7 cellular contexts compared by ENCODE assay signal in the genomic region with DNA sequence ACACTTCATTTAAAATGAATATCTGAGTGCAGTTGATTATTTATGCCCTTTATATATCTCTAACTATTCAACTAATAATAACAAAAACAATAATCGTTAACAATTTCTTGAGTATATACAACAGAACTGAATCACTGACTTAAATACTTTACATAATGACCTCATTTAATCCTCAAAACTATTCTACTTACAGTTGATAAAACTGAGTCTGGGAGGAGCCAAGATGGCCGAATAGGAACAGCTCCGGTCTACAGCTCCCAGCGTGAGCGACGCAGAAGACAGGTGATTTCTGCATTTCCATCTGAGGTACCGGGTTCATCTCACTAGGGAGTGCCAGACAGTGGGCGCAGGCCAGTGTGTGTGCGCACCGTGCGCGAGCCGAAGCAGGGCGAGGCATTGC.
A peak's percentile ranks its signal among the peaks of the same experiment; 100 is the strongest.
DNase-seq lines count a peak whose midpoint lies in the region; ATAC-seq, FAIRE-seq and TF ChIP-seq lines count a peak whose summit lies in the region.
"Not testable (repeated sequence)": the region's sequence is repeated elsewhere in the genome, so short reads cannot be mapped to it uniquely, and the experiment has no call there.

No MANE protein-coding gene starts in this region.

- not testable (repeated sequence) for H3K23me2 ChIP-seq in H1 (ENCODE audit: low read depth, low read length)

- not testable (repeated sequence) for TF ChIP-seq CTCF in HEK293 (tag by site-specific recombination; IDR thresholded peaks at IDR 0.05); RWPE2 (IDR thresholded peaks at IDR 0.05; ENCODE audit: poor library complexity, severe bottlenecking); H1 (IDR thresholded peaks at IDR 0.05; ENCODE audit: control extremely low read depth in 1 of 3, insufficient read depth in 1 of 3, low read depth in 1 of 3, low read length in 3 of 3)

- H4K8ac ChIP-seq in H1 (ENCODE audit: extremely low read depth, insufficient read depth, low read length): not testable (repeated sequence)

- not testable (repeated sequence) for H2AK5ac ChIP-seq in H1 (ENCODE audit: low read depth, low read length)

- H4K91ac ChIP-seq in H1 (replicated peaks; ENCODE audit: insufficient read length, low read length): not testable (repeated sequence)

- H3K79me2 ChIP-seq in H1 (ENCODE audit: control insufficient read depth in 1 of 2, insufficient read depth in 2 of 2, low read length in 2 of 2): not testable (repeated sequence)

- H3K9ac ChIP-seq in H1 (replicated peaks in 1 of 4; ENCODE audit: extremely low read depth in 1 of 4, low read depth in 3 of 4, low read length in 3 of 4); iPS-15b (ENCODE audit: low read depth, low read length): not testable (repeated sequence)

- H3K23ac ChIP-seq in H1 (ENCODE audit: insufficient read length): not testable (repeated sequence)

- H2BK5ac ChIP-seq in H1 (ENCODE audit: low read depth, low read length): not testable (repeated sequence)

- not testable (repeated sequence) for H2BK120ac ChIP-seq in H1 (replicated peaks; ENCODE audit: low read depth, low read length)

- 85 to 100% methylated on average over 1 to 6 of the region's 14 CpGs for WGBS in H1 (ENCODE audit: extremely low coverage in 1 of 2, insufficient coverage in 1 of 2, insufficient read length in 1 of 2, insufficient replicate concordance in 2 of 2, low coverage in 1 of 2, low lambda C conversion rate in 2 of 2, missing lambda C conversion rate in 1 of 2), 2 experiments

- not testable (repeated sequence) for TF ChIP-seq RAD21 in H1 (IDR thresholded peaks at IDR 0.05 in 1 of 2, conservative IDR thresholded peaks at IDR 0.05 in 1 of 2; ENCODE audit: low read depth in 2 of 2, low read length in 2 of 2)

- not testable (repeated sequence) for TF ChIP-seq EP300 in H1 (IDR thresholded peaks at IDR 0.05; ENCODE audit: borderline replicate concordance in 1 of 2, low read depth in 2 of 2, low read length in 2 of 2)

- not testable (repeated sequence) for H4K5ac ChIP-seq in H1 (ENCODE audit: insufficient read length, low read depth, low read length)

- TF ChIP-seq POLR2A in H1 (IDR thresholded peaks at IDR 0.05; ENCODE audit: control extremely low read depth in 1 of 2, low read depth in 2 of 2, low read length in 2 of 2): not testable (repeated sequence)

- peak overlapping the region; percentile 8 to 19; a peak in 2 of 4 replicates for H3K4me2 ChIP-seq in H1 (ENCODE audit: insufficient read depth in 1 of 2, low read depth in 2 of 2, low read length in 2 of 2)

- FAIRE-seq in H1 (lab: Jason Lieb, UNC): not testable (repeated sequence)

- not testable (repeated sequence) for H3K9me3 ChIP-seq in HEK293 (ENCODE audit: control insufficient read depth, insufficient read depth, low read depth, low read length); RWPE2 (ENCODE audit: severe bottlenecking); H1 (ENCODE audit: insufficient read depth in 2 of 2, low read depth in 1 of 2, low read length in 1 of 2); iPS-15b (ENCODE audit: control insufficient read depth, insufficient read depth, low read length); neuron (ENCODE audit: low read length)

- not testable (repeated sequence) for H2BK12ac ChIP-seq in H1 (ENCODE audit: low read depth, low read length)

- POLR2A ChIA-PET in HEK293 (lab: Yijun Ruan, JAX); H1 (lab: Charles Lee; ENCODE audit: partially characterized antibody): not testable (repeated sequence)

- not testable (repeated sequence) for H2BK15ac ChIP-seq in H1 (ENCODE audit: low read length)

- not testable (repeated sequence) for H3K36me3 ChIP-seq in HEK293 (ENCODE audit: control insufficient read depth in 2 of 2, insufficient read depth in 1 of 2, low read length in 2 of 2); RWPE2 (ENCODE audit: low read depth); H1 (ENCODE audit: control insufficient read depth in 2 of 4, insufficient read depth in 4 of 4, low read length in 3 of 4); iPS-15b (ENCODE audit: control insufficient read depth, insufficient read depth, low read length); neuron (ENCODE audit: insufficient read depth, low read length)

- H2BK20ac ChIP-seq in H1 (ENCODE audit: low read length): not testable (repeated sequence)

- H3K18ac ChIP-seq in H1 (ENCODE audit: extremely low read depth, low read length): not testable (repeated sequence)

- DNase-seq in NCI-H1436 treated with DMSO at 0.1 percent for 48 hours (lab: John Stamatoyannopoulos, UW): peak; percentile 3
- peak; percentile 35 for DNase-seq in NCI-H526 treated with DMSO at 0.1 percent for 48 hours (lab: John Stamatoyannopoulos, UW)
- not testable (repeated sequence) for DNase-seq in RWPE2 (ENCODE audit: low spot score); H1 (ENCODE audit: low read depth in 1 of 2, low spot score in 2 of 2)

- not testable (repeated sequence) for H3K56ac ChIP-seq in H1 (replicated peaks; ENCODE audit: insufficient read length, low read depth, low read length)

- not testable (repeated sequence) for H3K79me1 ChIP-seq in H1 (ENCODE audit: low read depth, low read length)

- H3K4me1 ChIP-seq in HEK293 (ENCODE audit: control insufficient read depth, insufficient read depth, low read length); RWPE2 (ENCODE audit: insufficient read depth, poor library complexity, severe bottlenecking); H1 (replicated peaks in 1 of 4; ENCODE audit: control insufficient read depth in 3 of 4, insufficient read depth in 4 of 4, low read length in 3 of 4); iPS-15b (ENCODE audit: control insufficient read depth, insufficient read depth, low read length); neuron (ENCODE audit: insufficient read depth, low read length): not testable (repeated sequence)

- not testable (repeated sequence) for H3K4ac ChIP-seq in H1 (replicated peaks; ENCODE audit: insufficient read length, low read depth, low read length)

- not testable (repeated sequence) for H2AFZ ChIP-seq in H1 (ENCODE audit: low read length); neuron (ENCODE audit: low read depth, low read length)

- H3K4me3 ChIP-seq in HEK293 (ENCODE audit: low read depth, low read length): not testable (repeated sequence)
- H3K4me3 ChIP-seq in RWPE2 (ENCODE audit: severe bottlenecking): peak overlapping the region; percentile 28
- H3K4me3 ChIP-seq in H1 (ENCODE audit: extremely low read depth in 1 of 4, insufficient read depth in 2 of 4, low read depth in 3 of 4, low read length in 4 of 4): peak overlapping the region in 2 of 4 experiments; percentile 1 to 52; a peak in 4 of 8 replicates
- peak overlapping the region; percentile 35 for H3K4me3 ChIP-seq in iPS-15b (ENCODE audit: low read depth, low read length)
- H3K4me3 ChIP-seq in neuron (ENCODE audit: low read length): peak overlapping the region; percentile 42

- ATAC-seq in RWPE2 (ENCODE audit: low read depth): peak; percentile 49; the same call in 1 of the 3 replicates

- not testable (repeated sequence) for H3K27ac ChIP-seq in HEK293 (ENCODE audit: extremely low read depth, low read depth, low read length); RWPE2 (ENCODE audit: poor library complexity, severe bottlenecking); H1 (ENCODE audit: low read depth, low read length)

- not testable (repeated sequence) for H3K14ac ChIP-seq in H1 (ENCODE audit: insufficient read length)

- CTCF ChIA-PET in HEK293 (lab: Yijun Ruan, JAX); H1 (lab: Charles Lee; ENCODE audit: partially characterized antibody): not testable (repeated sequence)

- H3K27me3 ChIP-seq in RWPE2 (ENCODE audit: insufficient read depth, poor library complexity, severe bottlenecking); H1 (replicated peaks in 1 of 4; ENCODE audit: control insufficient read depth in 3 of 4, extremely low read depth in 1 of 4, insufficient read depth in 3 of 4, low read length in 3 of 4); iPS-15b (ENCODE audit: control insufficient read depth, insufficient read depth, low read length); neuron (ENCODE audit: insufficient read depth, low read length): not testable (repeated sequence)

- not testable (repeated sequence) for H4K20me1 ChIP-seq in H1 (replicated peaks in 1 of 2; ENCODE audit: control insufficient read depth in 1 of 2, insufficient read depth in 2 of 2, low read length in 2 of 2)

TF ChIP-seq in HEK293, 187 proteins besides CTCF, POLR2A, EP300 and RAD21 (continues in another document):
- 0 out of 2 replicates have a peak, but pooled peaks have one; percentile 14 for TF ChIP-seq ZNF664 (tag by site-specific recombination; IDR thresholded peaks at IDR 0.05)
